26 cellular contexts compared by ENCODE assay signal in the genomic region with DNA sequence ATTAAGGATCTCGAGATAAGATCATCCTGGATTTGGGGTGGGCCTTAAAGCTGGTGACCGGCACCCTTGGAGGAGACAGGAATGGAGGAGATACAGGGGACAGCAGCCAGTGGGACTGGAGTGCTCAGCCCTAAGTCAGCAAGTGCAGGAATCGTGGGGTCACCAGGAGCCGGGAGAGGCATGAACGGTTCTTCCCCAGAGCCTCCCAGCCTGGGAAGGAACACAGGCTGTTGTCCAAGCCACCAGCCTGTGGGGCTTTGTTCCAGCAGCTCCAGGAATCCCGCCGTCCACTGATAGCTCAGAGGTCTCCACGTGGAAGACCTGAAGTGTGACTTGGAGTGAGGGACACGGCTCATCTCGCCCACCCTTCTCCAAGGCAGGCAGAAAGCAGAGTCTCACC.
"Had no signal": no experiment of that assay in that cellular context is flagged by ENCODE, and none has a peak within 500 bp of the region (broad histone marks: within the 10 kb centered on the region; RNA-seq: fewer than 3 reads in every experiment).

No MANE protein-coding gene starts in this region.

- H3K27me3 Mint-ChIP-seq: activated naive CD8-positive, alpha-beta T cell treated with anti-CD3 and anti-CD28 coated beads, Interleukin-2, amount 50 U/mL, for 24 hours; central memory CD8-positive, alpha-beta T cell; T-helper 17 cell had no signal

- H3K36me3 Mint-ChIP-seq: WTC11 had no signal

- ATAC-seq: activated naive CD4-positive, alpha-beta T cell treated with anti-CD3 and anti-CD28 coated beads, Interleukin-2, amount 50 U/mL, for 72 hours; activated naive CD8-positive, alpha-beta T cell treated with anti-CD3 and anti-CD28 coated beads, Interleukin-2, amount 50 U/mL, for 24 hours; PC-3; T-helper 17 cell; WTC11 had no signal

- H3K27ac Mint-ChIP-seq: activated naive CD4-positive, alpha-beta T cell treated with anti-CD3 and anti-CD28 coated beads, Interleukin-2, amount 50 U/mL, for 72 hours; activated naive CD8-positive, alpha-beta T cell treated with anti-CD3 and anti-CD28 coated beads, Interleukin-2, amount 50 U/mL, for 24 hours; T-helper 17 cell; WTC11 had no signal

- H3K4me3 Mint-ChIP-seq: T-helper 17 cell, WTC11 had no signal

- DNase-seq: activated CD4-positive, alpha-beta T cell treated with anti-CD3 and anti-CD28 coated beads for 48 hours; activated CD4-positive, alpha-beta T cell treated with anti-CD3 and anti-CD28 coated beads, Interleukin-2, amount 50 U/mL, for 4 hours; activated CD4-positive, CD25-positive, alpha-beta regulatory T cell treated with anti-CD3 and anti-CD28 coated beads, Interleukin-2, amount 50 U/mL, for 72 hours; activated CD8-positive, alpha-beta memory T cell treated with anti-CD3 and anti-CD28 coated beads for 24 hours; activated effector memory CD4-positive, alpha-beta T cell treated with Interleukin-2 at 50 U/mL for 16 hours; activated naive CD4-positive, alpha-beta T cell treated with Interleukin-2 at 50 U/mL for 16 hours; activated naive CD8-positive, alpha-beta T cell treated with anti-CD3 and anti-CD28 coated beads, Interleukin-2, amount 50 U/mL, for 24 hours; activated T-cell treated with anti-CD3 and anti-CD28 coated beads, Interleukin-2, amount 50 U/mL, for 48 hours; amniotic stem cell; Kasumi-1; NCI-H1105 treated with DMSO at 0.1 percent for 48 hours; NCI-H146; NCI-H187 treated with DMSO at 0.1 percent for 48 hours; NCI-H2081 treated with DMSO at 0.1 percent for 48 hours; NCI-H446; NCI-H524; PC-3; SHP77 treated with DMSO at 0.1 percent for 48 hours; T-helper 9 cell had no signal

- H3K9me3 Mint-ChIP-seq: activated naive CD4-positive, alpha-beta T cell treated with anti-CD3 and anti-CD28 coated beads, Interleukin-2, amount 50 U/mL, for 72 hours; activated naive CD8-positive, alpha-beta T cell treated with anti-CD3 and anti-CD28 coated beads, Interleukin-2, amount 50 U/mL, for 24 hours; brain; central memory CD8-positive, alpha-beta T cell; WTC11 had no signal

- FAIRE-seq: astrocyte, RCC 7860 had no signal
